Comparison of ENCODE assay signal across 19 cellular contexts in the genomic region with DNA sequence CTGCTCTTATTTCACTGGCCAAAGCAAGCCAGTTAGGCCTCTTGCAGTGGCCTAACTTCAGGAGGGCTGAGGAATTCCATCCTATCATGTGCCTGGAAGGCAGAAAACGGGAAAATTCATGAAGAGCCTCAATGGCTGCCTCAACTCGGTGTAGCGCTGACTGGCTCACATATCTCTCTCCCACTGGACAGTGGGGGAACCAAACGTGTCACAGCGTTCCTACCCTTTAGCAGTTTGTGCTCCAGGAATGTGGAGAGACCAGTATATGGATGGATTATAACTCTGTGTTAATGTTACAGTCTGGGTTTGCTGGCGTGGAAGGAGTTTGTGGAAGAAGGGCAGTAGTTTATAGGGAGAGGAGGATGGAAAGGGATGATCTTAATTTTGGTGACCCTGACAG. TPM values are rescaled to one million over a fixed set of nuclear protein-coding genes. Genes with fewer than 3 reads are reported as not detected.
DNase-seq lines count a peak whose midpoint lies in the region; ATAC-seq, FAIRE-seq and TF ChIP-seq lines count a peak whose summit lies in the region.
"Had no signal": no experiment of that assay in that cellular context is flagged by ENCODE, and none has a peak within 500 bp of the region (broad histone marks: within the 10 kb centered on the region; RNA-seq: fewer than 3 reads in every experiment).

No MANE protein-coding gene starts in this region.

- H3K4me1 Mint-ChIP-seq in chondrocyte (ENCODE audit: low read depth): peaks cover 12% of the 10 kb centered on the region
- H3K4me1 Mint-ChIP-seq in natural killer cell treated with Interleukin-12 subunit alpha and Interleukin-12 subunit beta and Interleukin-15 and Interleukin-18, amount 100 ng/mL, for 72 hours (ENCODE audit: low read depth in 2 of 2): no peaks in the 10 kb centered on the region

- TF ChIP-seq EP300 in HepG2 (IDR thresholded peaks at IDR 0.05; ENCODE audit: low read depth in 2 of 2, low read length in 2 of 2) (no peak), HepG2 (CRISPR knock-in tag; IDR thresholded peaks at IDR 0.05; ENCODE audit: borderline replicate concordance) (no peak)

- H4K8ac ChIP-seq in trophoblast cell (ENCODE audit: low read depth, low read length): no peak overlapping the region

- no peaks in the 10 kb centered on the region for H3K9me3 Mint-ChIP-seq in chondrocyte (ENCODE audit: low read depth)
- no peaks in the 10 kb centered on the region for H3K9me3 Mint-ChIP-seq in natural killer cell treated with Interleukin-12 subunit alpha and Interleukin-12 subunit beta and Interleukin-15 and Interleukin-18, amount 100 ng/mL, for 72 hours
- H3K9me3 Mint-ChIP-seq: CD14-positive monocyte had no signal

- H2AFZ ChIP-seq in HepG2 (ENCODE audit: low read length): no peak overlapping the region
- no peak overlapping the region for H2AFZ ChIP-seq in trophoblast cell (ENCODE audit: insufficient read depth, low read length, poor library complexity)

- H3K79me2 ChIP-seq in HepG2 (ENCODE audit: insufficient read depth, low read length) (no peaks in the 10 kb centered on the region), trophoblast cell (ENCODE audit: control insufficient read depth, insufficient read depth, low read length, poor library complexity) (no peaks in the 10 kb centered on the region)

- no peak overlapping the region for H3K4me3 Mint-ChIP-seq in chondrocyte (ENCODE audit: unreplicated experiment)
- H3K4me3 Mint-ChIP-seq in natural killer cell treated with Interleukin-12 subunit alpha and Interleukin-12 subunit beta and Interleukin-15 and Interleukin-18, amount 100 ng/mL, for 72 hours: no peak overlapping the region
- H3K4me3 Mint-ChIP-seq: CD14-positive monocyte; CD4-positive, alpha-beta memory T cell had no signal

- H3K9me3 ChIP-seq in HepG2 (ENCODE audit: low read length) (no peaks in the 10 kb centered on the region), right lobe of liver (no peaks in the 10 kb centered on the region), trophoblast cell (ENCODE audit: insufficient read depth, low read depth, low read length) (peaks cover 2% of the 10 kb centered on the region)
- H3K9me3 ChIP-seq: BLaER1, HAP-1 had no signal

- H3K36me3 ChIP-seq in HepG2 (replicated peaks in 1 of 2; ENCODE audit: control insufficient read depth in 1 of 2, insufficient read depth in 2 of 2, low read length in 2 of 2) (no peaks in the 10 kb centered on the region), right lobe of liver (no peaks in the 10 kb centered on the region), trophoblast cell (ENCODE audit: control insufficient read depth in 1 of 2, insufficient read depth in 2 of 2, low read length in 2 of 2) (no peaks in the 10 kb centered on the region)
- H3K36me3 ChIP-seq: BLaER1, HAP-1 had no signal

- peaks cover 2% of the 10 kb centered on the region for H3K27me3 Mint-ChIP-seq in chondrocyte (ENCODE audit: low read depth)
- H3K27me3 Mint-ChIP-seq in natural killer cell treated with Interleukin-12 subunit alpha and Interleukin-12 subunit beta and Interleukin-15 and Interleukin-18, amount 100 ng/mL, for 72 hours: peaks cover 11 to 12% of the 10 kb centered on the region in 2 donors

- no peak overlapping the region for H2BK12ac ChIP-seq in trophoblast cell (ENCODE audit: low read length)

- H3K4ac ChIP-seq in trophoblast cell (ENCODE audit: low read depth, low read length): no peak overlapping the region

- in situ Hi-C loops in HepG2 (cut with HindIII; ENCODE audit: extremely low pct_ligation_motif_present, low pct_unique_long_range_greater_than_20kb): loop anchor here (25.0 kb wide), 1 partner anchor 1047 kb away; the partner anchor contains the start of genes BRD2 and HLA-DMA

- no peak overlapping the region for H4K91ac ChIP-seq in trophoblast cell (ENCODE audit: low read depth, low read length)

- POLR2A ChIA-PET in HepG2 (lab: Yijun Ruan, JAX): no interaction called here

- TF ChIP-seq CTCF in HepG2 (CRISPR knock-in tag; IDR thresholded peaks at IDR 0.05) (no peak), right lobe of liver (IDR thresholded peaks at IDR 0.05) (no peak), chondrocyte (IDR thresholded peaks at IDR 0.05) (no peak)

- no peak for FAIRE-seq in HepG2 (lab: Jason Lieb, UNC)
- FAIRE-seq: H1, HTR-8/SVneo had no signal

- intact Hi-C loops in HepG2 (cut with micrococcal nuclease; ENCODE audit: unreplicated experiment) (no loop called here), right lobe of liver (cut with DNase I) (no loop called here), posterior cingulate gyrus (cut with DNase I) (no loop called here)

- H3K9ac ChIP-seq in HepG2 (ENCODE audit: insufficient read depth, low read depth, low read length): no peak overlapping the region
- no peak overlapping the region for H3K9ac ChIP-seq in trophoblast cell (ENCODE audit: low read length)
- H3K9ac ChIP-seq: BLaER1 had no signal

- ATAC-seq in HepG2: peak; percentile 37
- no peak for ATAC-seq in right lobe of liver
- no peak for ATAC-seq in natural killer cell treated with Interleukin-12 subunit alpha and Interleukin-12 subunit beta and Interleukin-15 and Interleukin-18, amount 100 ng/mL, for 72 hours
- no peak for ATAC-seq in HG02610 (IDR thresholded peaks at IDR 0.05; ENCODE audit: unreplicated experiment)

- H2BK120ac ChIP-seq in trophoblast cell (ENCODE audit: insufficient read depth, low read length, poor library complexity): no peak overlapping the region

- no peak overlapping the region for H3K14ac ChIP-seq in trophoblast cell (ENCODE audit: low read length)

- TF ChIP-seq POLR2A in HepG2 (IDR thresholded peaks at IDR 0.05; ENCODE audit: insufficient read depth in 1 of 2, low read depth in 2 of 2, low read length in 2 of 2) (no peak), right lobe of liver (IDR thresholded peaks at IDR 0.05) (no peak)

- H2AK5ac ChIP-seq in trophoblast cell (ENCODE audit: low read length): no peak overlapping the region

- H3K4me1 ChIP-seq in HepG2 (ENCODE audit: insufficient read depth, low read length): peaks cover 26% of the 10 kb centered on the region
- H3K4me1 ChIP-seq in right lobe of liver: no peaks in the 10 kb centered on the region
- H3K4me1 ChIP-seq in trophoblast cell (ENCODE audit: control insufficient read depth in 1 of 2, insufficient read depth in 2 of 2, low read length in 2 of 2): peaks cover 0 to 2% of the 10 kb centered on the region in 2 experiments
- H3K4me1 ChIP-seq: BLaER1, HAP-1 had no signal

- 44% methylated on average over 6 of the region's 6 CpGs for WGBS in HepG2 (ENCODE audit: low lambda C conversion rate)
- 80% methylated on average over 6 of the region's 6 CpGs for WGBS in right lobe of liver (ENCODE audit: insufficient coverage, low coverage, low lambda C conversion rate, missing lambda C conversion rate)
- no CpG with 5 or more reads among the region's 6 CpGs for WGBS in trophoblast cell (ENCODE audit: extremely low coverage, insufficient coverage, insufficient read length)

- H3K36me3 Mint-ChIP-seq in chondrocyte (ENCODE audit: low read depth): no peaks in the 10 kb centered on the region
- no peaks in the 10 kb centered on the region for H3K36me3 Mint-ChIP-seq in natural killer cell treated with Interleukin-12 subunit alpha and Interleukin-12 subunit beta and Interleukin-15 and Interleukin-18, amount 100 ng/mL, for 72 hours
- H3K36me3 Mint-ChIP-seq: CD14-positive monocyte; CD4-positive, alpha-beta memory T cell had no signal

- DNase-seq in HepG2 (ENCODE audit: low spot score): no peak
- DNase-seq in right lobe of liver: no peak
- no peak for DNase-seq in chondrocyte (ENCODE audit: low spot score)
- peak; percentile 90 to 93 for DNase-seq in trophoblast cell
- DNase-seq in posterior cingulate gyrus: no peak
- DNase-seq in natural killer cell treated with Interleukin-12 subunit alpha and Interleukin-12 subunit beta and Interleukin-15 and Interleukin-18, amount 100 ng/mL, for 72 hours (ENCODE audit: low spot score): no peak
- DNase-seq: 8988T; CD4-positive, alpha-beta memory T cell; DMS153; DMS79; GF-D8 had no signal

- peak overlapping the region; percentile 33 for H3K27ac Mint-ChIP-seq in chondrocyte (ENCODE audit: unreplicated experiment)
- no peak overlapping the region for H3K27ac Mint-ChIP-seq in natural killer cell treated with Interleukin-12 subunit alpha and Interleukin-12 subunit beta and Interleukin-15 and Interleukin-18, amount 100 ng/mL, for 72 hours
- H3K27ac Mint-ChIP-seq: CD14-positive monocyte; CD4-positive, alpha-beta memory T cell had no signal

- H3K4me3 ChIP-seq in HepG2 (replicated peaks in 1 of 3; ENCODE audit: insufficient read depth in 1 of 3, low read depth in 2 of 3, low read length in 3 of 3) (no peak overlapping the region), right lobe of liver (no peak overlapping the region), trophoblast cell (ENCODE audit: low read depth, low read length) (no peak overlapping the region)
- H3K4me3 ChIP-seq: BLaER1, HAP-1 had no signal

- H3K27me3 ChIP-seq in HepG2 (ENCODE audit: control insufficient read depth in 1 of 2, insufficient read depth in 2 of 2, low read length in 2 of 2) (no peaks in the 10 kb centered on the region; a peak in 1 of 5 replicates), right lobe of liver (no peaks in the 10 kb centered on the region), trophoblast cell (ENCODE audit: insufficient read depth, low read length) (no peaks in the 10 kb centered on the region)
- H3K27me3 ChIP-seq: BLaER1 had no signal

- no peak overlapping the region for H4K12ac ChIP-seq in trophoblast cell (ENCODE audit: low read depth, low read length)

- no peaks in the 10 kb centered on the region for H4K20me1 ChIP-seq in HepG2 (ENCODE audit: insufficient read depth, low read length)
- H4K20me1 ChIP-seq: BLaER1 had no signal

- H3K4me2 ChIP-seq in HepG2 (ENCODE audit: low read depth, low read length) (no peak overlapping the region), trophoblast cell (ENCODE audit: low read length) (no peak overlapping the region)
- H3K4me2 ChIP-seq: BLaER1 had no signal

- TF ChIP-seq RAD21 in HepG2 (CRISPR knock-in tag; IDR thresholded peaks at IDR 0.05): no peak

- CTCF ChIA-PET in HepG2 (lab: Yijun Ruan, JAX; ENCODE audit: low intra/inter-chr PET ratio, low total read pairs): no interaction called here

- no TSS peak for BruUV-seq in HepG2 (replicated peaks; lab: Mats Ljungman, UMichigan)

- no peak overlapping the region for H2BK5ac ChIP-seq in trophoblast cell (ENCODE audit: low read depth, low read length, poor library complexity)

- H3K79me1 ChIP-seq in trophoblast cell (ENCODE audit: low read length): no peaks in the 10 kb centered on the region

- no peak overlapping the region for H3K27ac ChIP-seq in HepG2 (ENCODE audit: extremely low read length, insufficient read depth, low read length)
- H3K27ac ChIP-seq in right lobe of liver: no peak overlapping the region
- H3K27ac ChIP-seq in trophoblast cell (ENCODE audit: low read depth, low read length): no peak overlapping the region
- H3K27ac ChIP-seq: BLaER1 had no signal

- H3K23ac ChIP-seq in trophoblast cell (ENCODE audit: low read length): no peak overlapping the region

- H3K18ac ChIP-seq in trophoblast cell (ENCODE audit: low read length): no peak overlapping the region

RNA-seq across cellular contexts. Expression of gene C2, which starts 11.8 kb away (rescaled TPM):
- total RNA-seq in HepG2 (2016; rRNA removed; fragmentation: Illumina TruSeq; extraction: Trizol) (70.9 and 165 TPM in 2 replicates), right lobe of liver (100 to 1,000 TPM; 309 to 739 (median 533) TPM), chondrocyte (0.52 to 1.5 TPM (median 0.56 TPM) in 3 replicates)
- 13.2 and 15.8 TPM in 2 replicates for total RNA-seq in HepG2 (2016; cell fraction: cytosol; rRNA removed; fragmentation: Illumina TruSeq; extraction: Trizol; ENCODE audit: low read depth)
- 59.3 and 162 TPM in 2 replicates for total RNA-seq in HepG2 (2016; cell fraction: insoluble cytoplasmic fraction; rRNA removed; fragmentation: Illumina TruSeq; extraction: Trizol)
- total RNA-seq in HepG2 (2016; cell fraction: membrane; rRNA removed; fragmentation: Illumina TruSeq; extraction: Trizol): 25.4 and 27.2 TPM in 2 replicates
- 122 and 155 TPM in 2 replicates for total RNA-seq in HepG2 (2016; cell fraction: nucleus; rRNA removed; fragmentation: Illumina TruSeq; extraction: Trizol)
- 307 and 450 TPM in 2 replicates for polyA plus RNA-seq in HepG2 (2011; rRNA removed)
- polyA plus RNA-seq in HepG2 (2011; cell fraction: cytosol; rRNA removed): 311 and 377 TPM in 2 replicates
- 302 and 372 TPM in 2 replicates for polyA plus RNA-seq in HepG2 (2011; cell fraction: nucleus; rRNA removed)
- polyA plus RNA-seq in HepG2 (2012): 396 and 449 TPM in 2 replicates
- polyA plus RNA-seq in HepG2 (2016; cell fraction: cytosol; fragmentation: Illumina TruSeq; extraction: Trizol; ENCODE audit: low read depth): 15.6 and 16.1 TPM in 2 replicates
- polyA plus RNA-seq in HepG2 (2016; cell fraction: insoluble cytoplasmic fraction; fragmentation: Illumina TruSeq; extraction: Trizol; ENCODE audit: low read depth): 54.0 and 67.9 TPM in 2 replicates
- 22.0 and 23.6 TPM in 2 replicates for polyA plus RNA-seq in HepG2 (2016; cell fraction: membrane; fragmentation: Illumina TruSeq; extraction: Trizol; ENCODE audit: low read depth)
- polyA plus RNA-seq in HepG2 (2016; cell fraction: nucleus; fragmentation: Illumina TruSeq; extraction: Trizol; ENCODE audit: insufficient read depth, low read depth): 194 and 212 TPM in 2 replicates
- 0.58 and 518 TPM in 2 replicates for polyA minus RNA-seq in HepG2 (2011; rRNA and poly(A)+ RNA removed; ENCODE audit: low replicate concordance)
- polyA minus RNA-seq in HepG2 (2011; cell fraction: cytosol; rRNA and poly(A)+ RNA removed): 120 and 232 TPM in 2 replicates
- polyA minus RNA-seq in HepG2 (2011; cell fraction: nucleus; rRNA and poly(A)+ RNA removed): 89.4 and 148 TPM in 2 replicates
- 0.78 and 0.92 TPM in 2 replicates for polyA plus RNA-seq in trophoblast cell (2013)
- under 1 TPM in 1 of 2 donors, not detected in 1; 0.92 TPM for total RNA-seq in natural killer cell treated with Interleukin-12 subunit alpha and Interleukin-12 subunit beta and Interleukin-15 and Interleukin-18, amount 100 ng/mL, for 72 hours
- polyA plus RNA-seq: CD4-positive, alpha-beta memory T cell had no signal

RNA-seq across cellular contexts. Expression of gene ZBTB12, which starts 13.9 kb away (rescaled TPM):
- 6.0 and 6.8 TPM in 2 replicates for total RNA-seq in HepG2 (2016; rRNA removed; fragmentation: Illumina TruSeq; extraction: Trizol)
- total RNA-seq in HepG2 (2016; cell fraction: cytosol; rRNA removed; fragmentation: Illumina TruSeq; extraction: Trizol; ENCODE audit: low read depth): 1.6 and 1.7 TPM in 2 replicates
- 6.0 and 7.4 TPM in 2 replicates for total RNA-seq in HepG2 (2016; cell fraction: insoluble cytoplasmic fraction; rRNA removed; fragmentation: Illumina TruSeq; extraction: Trizol)
- 5.7 and 5.8 TPM in 2 replicates for total RNA-seq in HepG2 (2016; cell fraction: membrane; rRNA removed; fragmentation: Illumina TruSeq; extraction: Trizol)
- total RNA-seq in HepG2 (2016; cell fraction: nucleus; rRNA removed; fragmentation: Illumina TruSeq; extraction: Trizol): 3.1 and 3.9 TPM in 2 replicates
- polyA plus RNA-seq in HepG2 (2011; rRNA removed): 4.8 and 7.3 TPM in 2 replicates
- polyA plus RNA-seq in HepG2 (2011; cell fraction: cytosol; rRNA removed): 3.7 and 5.8 TPM in 2 replicates
- polyA plus RNA-seq in HepG2 (2011; cell fraction: nucleus; rRNA removed): 6.9 and 7.3 TPM in 2 replicates
- polyA plus RNA-seq in HepG2 (2012): 8.0 and 9.2 TPM in 2 replicates
- 2.7 and 3.0 TPM in 2 replicates for polyA plus RNA-seq in HepG2 (2016; cell fraction: cytosol; fragmentation: Illumina TruSeq; extraction: Trizol; ENCODE audit: low read depth)
- 14.0 and 15.9 TPM in 2 replicates for polyA plus RNA-seq in HepG2 (2016; cell fraction: insoluble cytoplasmic fraction; fragmentation: Illumina TruSeq; extraction: Trizol; ENCODE audit: low read depth)
- polyA plus RNA-seq in HepG2 (2016; cell fraction: membrane; fragmentation: Illumina TruSeq; extraction: Trizol; ENCODE audit: low read depth): 6.6 and 9.0 TPM in 2 replicates
- polyA plus RNA-seq in HepG2 (2016; cell fraction: nucleus; fragmentation: Illumina TruSeq; extraction: Trizol; ENCODE audit: insufficient read depth, low read depth): 10.6 and 12.2 TPM in 2 replicates
- polyA minus RNA-seq in HepG2 (2011; rRNA and poly(A)+ RNA removed; ENCODE audit: low replicate concordance): 12.3 and 22.9 TPM in 2 replicates
- 6.7 and 6.9 TPM in 2 replicates for polyA minus RNA-seq in HepG2 (2011; cell fraction: cytosol; rRNA and poly(A)+ RNA removed)
- polyA minus RNA-seq in HepG2 (2011; cell fraction: nucleus; rRNA and poly(A)+ RNA removed): 3.7 and 4.5 TPM in 2 replicates
- total RNA-seq in right lobe of liver: under 1 TPM in 5 of 6 experiments, not detected in 1; 0.25 to 0.82 (median 0.51) TPM
- total RNA-seq in chondrocyte: 6.3 to 7.6 TPM (median 6.7 TPM) in 3 replicates
- polyA plus RNA-seq in trophoblast cell (2013): 3.4 and 4.2 TPM in 2 replicates
- 1 to 10 TPM; 1.4 to 2.9 TPM for total RNA-seq in natural killer cell treated with Interleukin-12 subunit alpha and Interleukin-12 subunit beta and Interleukin-15 and Interleukin-18, amount 100 ng/mL, for 72 hours
- polyA plus RNA-seq: CD14-positive monocyte; CD4-positive, alpha-beta memory T cell had no signal

RNA-seq across cellular contexts. Expression of gene EHMT2, which starts 18.3 kb away (rescaled TPM):
- total RNA-seq in HepG2 (2016; rRNA removed; fragmentation: Illumina TruSeq; extraction: Trizol): 43.5 and 69.2 TPM in 2 replicates
- 14.1 and 15.2 TPM in 2 replicates for total RNA-seq in HepG2 (2016; cell fraction: cytosol; rRNA removed; fragmentation: Illumina TruSeq; extraction: Trizol; ENCODE audit: low read depth)
- 34.4 and 70.7 TPM in 2 replicates for total RNA-seq in HepG2 (2016; cell fraction: insoluble cytoplasmic fraction; rRNA removed; fragmentation: Illumina TruSeq; extraction: Trizol)
- 29.3 and 33.1 TPM in 2 replicates for total RNA-seq in HepG2 (2016; cell fraction: membrane; rRNA removed; fragmentation: Illumina TruSeq; extraction: Trizol)
- 46.1 and 48.0 TPM in 2 replicates for total RNA-seq in HepG2 (2016; cell fraction: nucleus; rRNA removed; fragmentation: Illumina TruSeq; extraction: Trizol)
- polyA plus RNA-seq in HepG2 (2011; rRNA removed): 51.2 and 55.2 TPM in 2 replicates
- polyA plus RNA-seq in HepG2 (2011; cell fraction: cytosol; rRNA removed): 29.3 and 36.1 TPM in 2 replicates
- 180 and 272 TPM in 2 replicates for polyA plus RNA-seq in HepG2 (2011; cell fraction: nucleus; rRNA removed)
- polyA plus RNA-seq in HepG2 (2012): 37.6 and 43.1 TPM in 2 replicates
- polyA plus RNA-seq in HepG2 (2016; cell fraction: cytosol; fragmentation: Illumina TruSeq; extraction: Trizol; ENCODE audit: low read depth): 8.3 and 9.2 TPM in 2 replicates
- polyA plus RNA-seq in HepG2 (2016; cell fraction: insoluble cytoplasmic fraction; fragmentation: Illumina TruSeq; extraction: Trizol; ENCODE audit: low read depth): 36.0 and 58.3 TPM in 2 replicates
- 16.5 and 18.3 TPM in 2 replicates for polyA plus RNA-seq in HepG2 (2016; cell fraction: membrane; fragmentation: Illumina TruSeq; extraction: Trizol; ENCODE audit: low read depth)
- polyA plus RNA-seq in HepG2 (2016; cell fraction: nucleus; fragmentation: Illumina TruSeq; extraction: Trizol; ENCODE audit: insufficient read depth, low read depth): 122 and 136 TPM in 2 replicates
- 74.1 and 111 TPM in 2 replicates for polyA minus RNA-seq in HepG2 (2011; rRNA and poly(A)+ RNA removed; ENCODE audit: low replicate concordance)
- polyA minus RNA-seq in HepG2 (2011; cell fraction: cytosol; rRNA and poly(A)+ RNA removed): 26.2 and 33.8 TPM in 2 replicates
- polyA minus RNA-seq in HepG2 (2011; cell fraction: nucleus; rRNA and poly(A)+ RNA removed): 24.3 and 26.9 TPM in 2 replicates
- 10 to 100 TPM; 10.7 to 20.1 (median 13.3) TPM for total RNA-seq in right lobe of liver
- 37.7 to 53.0 TPM (median 40.0 TPM) in 3 replicates for total RNA-seq in chondrocyte
- 39.4 and 40.1 TPM in 2 replicates for polyA plus RNA-seq in trophoblast cell (2013)
- 10 to 100 TPM; 34.4 to 69.1 TPM for total RNA-seq in natural killer cell treated with Interleukin-12 subunit alpha and Interleukin-12 subunit beta and Interleukin-15 and Interleukin-18, amount 100 ng/mL, for 72 hours

RNA-seq across cellular contexts. Expression of gene CFB, which starts 30.1 kb away (rescaled TPM):
- 71.1 and 171 TPM in 2 replicates for total RNA-seq in HepG2 (2016; rRNA removed; fragmentation: Illumina TruSeq; extraction: Trizol)
- 36.8 and 37.7 TPM in 2 replicates for total RNA-seq in HepG2 (2016; cell fraction: cytosol; rRNA removed; fragmentation: Illumina TruSeq; extraction: Trizol; ENCODE audit: low read depth)
- 65.1 and 180 TPM in 2 replicates for total RNA-seq in HepG2 (2016; cell fraction: insoluble cytoplasmic fraction; rRNA removed; fragmentation: Illumina TruSeq; extraction: Trizol)
- 37.5 and 44.4 TPM in 2 replicates for total RNA-seq in HepG2 (2016; cell fraction: membrane; rRNA removed; fragmentation: Illumina TruSeq; extraction: Trizol)
- 202 and 235 TPM in 2 replicates for total RNA-seq in HepG2 (2016; cell fraction: nucleus; rRNA removed; fragmentation: Illumina TruSeq; extraction: Trizol)
- 513 and 772 TPM in 2 replicates for polyA plus RNA-seq in HepG2 (2011; rRNA removed)
- polyA plus RNA-seq in HepG2 (2011; cell fraction: cytosol; rRNA removed): 355 and 506 TPM in 2 replicates
- polyA plus RNA-seq in HepG2 (2011; cell fraction: nucleus; rRNA removed): 3,065 and 3,175 TPM in 2 replicates
- 460 and 611 TPM in 2 replicates for polyA plus RNA-seq in HepG2 (2012)
- polyA plus RNA-seq in HepG2 (2016; cell fraction: cytosol; fragmentation: Illumina TruSeq; extraction: Trizol; ENCODE audit: low read depth): 25.3 and 27.9 TPM in 2 replicates
- 66.3 and 72.4 TPM in 2 replicates for polyA plus RNA-seq in HepG2 (2016; cell fraction: insoluble cytoplasmic fraction; fragmentation: Illumina TruSeq; extraction: Trizol; ENCODE audit: low read depth)
- 31.9 and 32.4 TPM in 2 replicates for polyA plus RNA-seq in HepG2 (2016; cell fraction: membrane; fragmentation: Illumina TruSeq; extraction: Trizol; ENCODE audit: low read depth)
- 450 and 455 TPM in 2 replicates for polyA plus RNA-seq in HepG2 (2016; cell fraction: nucleus; fragmentation: Illumina TruSeq; extraction: Trizol; ENCODE audit: insufficient read depth, low read depth)
- polyA minus RNA-seq in HepG2 (2011; rRNA and poly(A)+ RNA removed; ENCODE audit: low replicate concordance): 88.1 and 583 TPM in 2 replicates
- polyA minus RNA-seq in HepG2 (2011; cell fraction: cytosol; rRNA and poly(A)+ RNA removed): 179 and 284 TPM in 2 replicates
- polyA minus RNA-seq in HepG2 (2011; cell fraction: nucleus; rRNA and poly(A)+ RNA removed): 584 and 876 TPM in 2 replicates
- 1,000 to 10,000 TPM; 1,939 to 4,112 (median 3,131) TPM for total RNA-seq in right lobe of liver
- total RNA-seq in chondrocyte: 2.3 to 3.2 TPM (median 2.6 TPM) in 3 replicates
- 0.23 and 0.50 TPM in 2 replicates for polyA plus RNA-seq in trophoblast cell (2013)
- under 1 TPM; 0.33 to 0.40 TPM for total RNA-seq in natural killer cell treated with Interleukin-12 subunit alpha and Interleukin-12 subunit beta and Interleukin-15 and Interleukin-18, amount 100 ng/mL, for 72 hours
- total RNA-seq: H1 had no signal
- polyA plus RNA-seq: CD4-positive, alpha-beta memory T cell had no signal

RNA-seq across cellular contexts. Expression of gene SLC44A4, which starts 37.0 kb away (rescaled TPM):
- 5.6 and 5.9 TPM in 2 replicates for total RNA-seq in HepG2 (2016; rRNA removed; fragmentation: Illumina TruSeq; extraction: Trizol)
- total RNA-seq in HepG2 (2016; cell fraction: cytosol; rRNA removed; fragmentation: Illumina TruSeq; extraction: Trizol; ENCODE audit: low read depth): 3.4 and 6.6 TPM in 2 replicates
- 4.8 and 8.3 TPM in 2 replicates for total RNA-seq in HepG2 (2016; cell fraction: insoluble cytoplasmic fraction; rRNA removed; fragmentation: Illumina TruSeq; extraction: Trizol)
- 6.1 and 6.6 TPM in 2 replicates for total RNA-seq in HepG2 (2016; cell fraction: membrane; rRNA removed; fragmentation: Illumina TruSeq; extraction: Trizol)
- 4.4 TPM in 2 replicates for total RNA-seq in HepG2 (2016; cell fraction: nucleus; rRNA removed; fragmentation: Illumina TruSeq; extraction: Trizol)
- 3.5 and 3.6 TPM in 2 replicates for polyA plus RNA-seq in HepG2 (2011; rRNA removed)
- 3.2 and 3.7 TPM in 2 replicates for polyA plus RNA-seq in HepG2 (2011; cell fraction: cytosol; rRNA removed)
- polyA plus RNA-seq in HepG2 (2011; cell fraction: nucleus; rRNA removed): 2.9 and 3.6 TPM in 2 replicates
- polyA plus RNA-seq in HepG2 (2012): 1.8 and 3.2 TPM in 2 replicates
- 3.9 and 4.5 TPM in 2 replicates for polyA plus RNA-seq in HepG2 (2016; cell fraction: cytosol; fragmentation: Illumina TruSeq; extraction: Trizol; ENCODE audit: low read depth)
- polyA plus RNA-seq in HepG2 (2016; cell fraction: insoluble cytoplasmic fraction; fragmentation: Illumina TruSeq; extraction: Trizol; ENCODE audit: low read depth): 5.7 and 6.7 TPM in 2 replicates
- 5.8 and 6.2 TPM in 2 replicates for polyA plus RNA-seq in HepG2 (2016; cell fraction: membrane; fragmentation: Illumina TruSeq; extraction: Trizol; ENCODE audit: low read depth)
- polyA plus RNA-seq in HepG2 (2016; cell fraction: nucleus; fragmentation: Illumina TruSeq; extraction: Trizol; ENCODE audit: insufficient read depth, low read depth): 10.4 and 12.4 TPM in 2 replicates
- 4.9 TPM in 1 of 2 replicates, not detected in the other for polyA minus RNA-seq in HepG2 (2011; rRNA and poly(A)+ RNA removed; ENCODE audit: low replicate concordance)
- polyA minus RNA-seq in HepG2 (2011; cell fraction: cytosol; rRNA and poly(A)+ RNA removed): 0.97 and 0.99 TPM in 2 replicates
- polyA minus RNA-seq in HepG2 (2011; cell fraction: nucleus; rRNA and poly(A)+ RNA removed): 1.6 and 2.2 TPM in 2 replicates
- total RNA-seq in right lobe of liver: under 1 TPM in 2 of 6 experiments, not detected in 4; 0.09 to 0.25 TPM
- not detected in 3 replicates for total RNA-seq in chondrocyte
- polyA plus RNA-seq in trophoblast cell (2013): 0.08 and 0.12 TPM in 2 replicates
- total RNA-seq in natural killer cell treated with Interleukin-12 subunit alpha and Interleukin-12 subunit beta and Interleukin-15 and Interleukin-18, amount 100 ng/mL, for 72 hours: not detected
- total RNA-seq: A673; CD4-positive, alpha-beta memory T cell; Daoy had no signal

Comparison
In these comparisons a context has a peak if more than half of its experiments do, and no peak if none do; other contexts are left out.
1. DNase-seq: peak in trophoblast cell (2 of 2); none in HepG2 (single experiment), right lobe of liver (0 of 3), chondrocyte (single experiment), posterior cingulate gyrus (0 of 10) and natural killer cell treated with Interleukin-12 subunit alpha and Interleukin-12 subunit beta and Interleukin-15 and Interleukin-18, amount 100 ng/mL, for 72 hours (single experiment).